Comparison of ENCODE assay signal across 1 cellular context in the genomic region with DNA sequence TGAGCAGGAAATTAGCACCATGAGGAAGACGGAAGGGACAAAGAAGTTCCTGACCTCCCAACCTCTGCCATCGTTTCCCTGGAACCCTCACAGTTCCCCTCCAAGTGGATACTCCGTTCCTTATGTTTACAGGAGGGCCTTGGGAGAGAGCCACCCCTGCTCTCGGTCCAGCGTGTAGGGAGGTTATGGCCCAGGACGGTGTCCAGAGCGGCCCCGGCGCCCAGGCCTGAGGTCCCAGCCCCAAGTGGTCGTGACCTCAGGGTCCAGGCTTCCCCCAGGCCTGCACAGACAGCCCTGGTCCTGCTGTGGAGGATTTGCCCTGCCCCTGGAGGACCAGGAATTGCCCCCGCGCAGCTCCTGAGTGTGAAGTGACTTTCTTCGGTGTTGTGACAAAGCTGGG.
TF ChIP-seq lines count a peak whose summit lies in the region.

No MANE protein-coding gene starts in this region.

TF ChIP-seq in GM23338, 12 proteins besides CTCF, POLR2A, EP300 and RAD21 (continued from another document):
- TF ChIP-seq JUNB (IDR thresholded peaks at IDR 0.05; ENCODE audit: unreplicated experiment) (no peak), ZNF331 (CRISPR knock-in tag; IDR thresholded peaks at IDR 0.05; ENCODE audit: low read depth) (no peak), EZH2phosphoT487 (IDR thresholded peaks at IDR 0.05; ENCODE audit: unreplicated experiment) (no peak), STAT1 (IDR thresholded peaks at IDR 0.05; ENCODE audit: unreplicated experiment) (no peak), NANOG (IDR thresholded peaks at IDR 0.05; ENCODE audit: borderline replicate concordance) (no peak)
- TF ChIP-seq, protein P1, sequence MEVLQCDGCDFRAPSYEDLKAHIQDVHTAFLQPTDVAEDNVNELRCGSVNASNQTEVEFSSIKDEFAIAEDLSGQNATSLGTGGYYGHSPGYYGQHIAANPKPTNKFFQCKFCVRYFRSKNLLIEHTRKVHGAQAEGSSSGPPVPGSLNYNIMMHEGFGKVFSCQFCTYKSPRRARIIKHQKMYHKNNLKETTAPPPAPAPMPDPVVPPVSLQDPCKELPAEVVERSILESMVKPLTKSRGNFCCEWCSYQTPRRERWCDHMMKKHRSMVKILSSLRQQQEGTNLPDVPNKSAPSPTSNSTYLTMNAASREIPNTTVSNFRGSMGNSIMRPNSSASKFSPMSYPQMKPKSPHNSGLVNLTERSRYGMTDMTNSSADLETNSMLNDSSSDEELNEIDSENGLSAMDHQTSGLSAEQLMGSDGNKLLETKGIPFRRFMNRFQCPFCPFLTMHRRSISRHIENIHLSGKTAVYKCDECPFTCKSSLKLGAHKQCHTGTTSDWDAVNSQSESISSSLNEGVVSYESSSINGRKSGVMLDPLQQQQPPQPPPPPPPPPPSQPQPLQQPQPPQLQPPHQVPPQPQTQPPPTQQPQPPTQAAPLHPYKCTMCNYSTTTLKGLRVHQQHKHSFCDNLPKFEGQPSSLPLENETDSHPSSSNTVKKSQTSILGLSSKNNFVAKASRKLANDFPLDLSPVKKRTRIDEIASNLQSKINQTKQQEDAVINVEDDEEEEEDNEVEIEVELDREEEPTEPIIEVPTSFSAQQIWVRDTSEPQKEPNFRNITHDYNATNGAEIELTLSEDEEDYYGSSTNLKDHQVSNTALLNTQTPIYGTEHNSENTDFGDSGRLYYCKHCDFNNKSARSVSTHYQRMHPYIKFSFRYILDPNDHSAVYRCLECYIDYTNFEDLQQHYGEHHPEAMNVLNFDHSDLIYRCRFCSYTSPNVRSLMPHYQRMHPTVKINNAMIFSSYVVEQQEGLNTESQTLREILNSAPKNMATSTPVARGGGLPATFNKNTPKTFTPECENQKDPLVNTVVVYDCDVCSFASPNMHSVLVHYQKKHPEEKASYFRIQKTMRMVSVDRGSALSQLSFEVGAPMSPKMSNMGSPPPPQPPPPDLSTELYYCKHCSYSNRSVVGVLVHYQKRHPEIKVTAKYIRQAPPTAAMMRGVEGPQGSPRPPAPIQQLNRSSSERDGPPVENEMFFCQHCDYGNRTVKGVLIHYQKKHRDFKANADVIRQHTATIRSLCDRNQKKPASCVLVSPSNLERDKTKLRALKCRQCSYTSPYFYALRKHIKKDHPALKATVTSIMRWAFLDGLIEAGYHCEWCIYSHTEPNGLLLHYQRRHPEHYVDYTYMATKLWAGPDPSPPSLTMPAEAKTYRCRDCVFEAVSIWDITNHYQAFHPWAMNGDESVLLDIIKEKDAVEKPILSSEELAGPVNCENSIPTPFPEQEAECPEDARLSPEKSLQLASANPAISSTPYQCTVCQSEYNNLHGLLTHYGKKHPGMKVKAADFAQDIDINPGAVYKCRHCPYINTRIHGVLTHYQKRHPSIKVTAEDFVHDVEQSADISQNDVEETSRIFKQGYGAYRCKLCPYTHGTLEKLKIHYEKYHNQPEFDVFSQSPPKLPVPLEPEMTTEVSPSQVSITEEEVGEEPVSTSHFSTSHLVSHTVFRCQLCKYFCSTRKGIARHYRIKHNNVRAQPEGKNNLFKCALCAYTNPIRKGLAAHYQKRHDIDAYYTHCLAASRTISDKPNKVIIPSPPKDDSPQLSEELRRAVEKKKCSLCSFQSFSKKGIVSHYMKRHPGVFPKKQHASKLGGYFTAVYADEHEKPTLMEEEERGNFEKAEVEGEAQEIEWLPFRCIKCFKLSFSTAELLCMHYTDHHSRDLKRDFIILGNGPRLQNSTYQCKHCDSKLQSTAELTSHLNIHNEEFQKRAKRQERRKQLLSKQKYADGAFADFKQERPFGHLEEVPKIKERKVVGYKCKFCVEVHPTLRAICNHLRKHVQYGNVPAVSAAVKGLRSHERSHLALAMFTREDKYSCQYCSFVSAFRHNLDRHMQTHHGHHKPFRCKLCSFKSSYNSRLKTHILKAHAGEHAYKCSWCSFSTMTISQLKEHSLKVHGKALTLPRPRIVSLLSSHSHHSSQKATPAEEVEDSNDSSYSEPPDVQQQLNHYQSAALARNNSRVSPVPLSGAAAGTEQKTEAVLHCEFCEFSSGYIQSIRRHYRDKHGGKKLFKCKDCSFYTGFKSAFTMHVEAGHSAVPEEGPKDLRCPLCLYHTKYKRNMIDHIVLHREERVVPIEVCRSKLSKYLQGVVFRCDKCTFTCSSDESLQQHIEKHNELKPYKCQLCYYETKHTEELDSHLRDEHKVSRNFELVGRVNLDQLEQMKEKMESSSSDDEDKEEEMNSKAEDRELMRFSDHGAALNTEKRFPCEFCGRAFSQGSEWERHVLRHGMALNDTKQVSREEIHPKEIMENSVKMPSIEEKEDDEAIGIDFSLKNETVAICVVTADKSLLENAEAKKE (CRISPR knock-in tag; IDR thresholded peaks at IDR 0.05): no peak
TF ChIP-seq in GM23338: peak in this region for 0.
